Comparison of ENCODE assay signal across 8 cellular contexts in genomic region chr14:51094282-51094821, GRCh38. TPM values are rescaled to one million over a fixed set of nuclear protein-coding genes. Genes with fewer than 3 reads are reported as not detected.
DNase-seq lines count a peak whose midpoint lies in the region; ATAC-seq and TF ChIP-seq lines count a peak whose summit lies in the region.

No MANE protein-coding gene starts in this region.

- no peaks in the 10 kb centered on the region for H3K27me3 ChIP-seq in CD8-positive, alpha-beta T cell (ENCODE audit: insufficient read depth, low read length)

- peaks cover 5% of the 10 kb centered on the region for H3K36me3 Mint-ChIP-seq in CD8-positive, alpha-beta T cell

- no peaks in the 10 kb centered on the region for H3K9me3 Mint-ChIP-seq in CD8-positive, alpha-beta T cell

- H3K4me1 ChIP-seq in CD8-positive, alpha-beta T cell (ENCODE audit: insufficient read depth, low read length), result peaks cover 17% of the 10 kb centered on the region

- H3K27me3 Mint-ChIP-seq in CD8-positive, alpha-beta T cell (ENCODE audit: low read depth), result peaks cover 3% of the 10 kb centered on the region

- H3K27ac Mint-ChIP-seq in CD8-positive, alpha-beta T cell, result no peak overlapping the region

- H3K36me3 ChIP-seq in CD8-positive, alpha-beta T cell (ENCODE audit: insufficient read depth, low read length), result no peaks in the 10 kb centered on the region

- peak overlapping the region; percentile 72 for H3K4me3 ChIP-seq in CD8-positive, alpha-beta T cell (ENCODE audit: low read depth, low read length)

- H3K4me1 Mint-ChIP-seq in CD8-positive, alpha-beta T cell (ENCODE audit: low read depth), result peaks cover 18% of the 10 kb centered on the region

- H3K9me3 ChIP-seq in CD8-positive, alpha-beta T cell (ENCODE audit: low read length), result no peaks in the 10 kb centered on the region

- CTCF ChIA-PET in CD8-positive, alpha-beta T cell (lab: Charles Lee), result interaction anchor here (1.4 kb wide), 1 partner anchor 145 kb away, joined by 3 read pairs; the partner anchor contains the start of gene TMX1

- no peak for ATAC-seq in CD8-positive, alpha-beta T cell

- intact Hi-C loops in CD8-positive, alpha-beta T cell (cut with DNase I, micrococcal nuclease), result loop anchor here (2.0 to 10.0 kb wide), 8 partner anchors 146 to 894 kb away; partner anchors contain the start of genes RTRAF (in 2 of the 2), FRMD6 (in 1 of the 2), MAP4K5 (in 1 of the 2) and NIN (in 1 of the 2)
- intact Hi-C loops in posterior cingulate gyrus (cut with DNase I), result loop anchor here (2.0 to 5.0 kb wide), 4 partner anchors 70 to 142 kb away; no protein-coding TSS in a partner anchor

- DNase-seq in CD8-positive, alpha-beta T cell, result peak in 4 of 7 experiments; percentile 13 to 55 (median 16)
- DNase-seq in HK-2 (ENCODE audit: unreplicated experiment) (peak; percentile 35), activated T-cell treated with anti-CD3 and anti-CD28 coated beads for 4 hours (peak; percentile 6), globus pallidus (ENCODE audit: low spot score) (peak; percentile 40), posterior cingulate gyrus (peak in 8 of 10 donors; percentile 19 to 84 (median 42)), CD1c-positive myeloid dendritic cell (ENCODE audit: extremely low spot score) (no peak), A172 (ENCODE audit: low spot score) (no peak), retina (no peak)

- POLR2A ChIA-PET in CD8-positive, alpha-beta T cell (lab: Charles Lee), result interaction anchor here (0.7 to 2.1 kb wide), 3 partner anchors 10 to 70 kb away, joined by 3 to 18 read pairs (median 11); no protein-coding TSS in a partner anchor

- no peak overlapping the region for H3K27ac ChIP-seq in CD8-positive, alpha-beta T cell (ENCODE audit: low read depth, low read length)

- TF ChIP-seq CTCF in CD8-positive, alpha-beta T cell (IDR thresholded peaks at IDR 0.05), result no peak

- H3K4me3 Mint-ChIP-seq in CD8-positive, alpha-beta T cell, result peak overlapping the region; percentile 93

RNA-seq across cellular contexts. Expression of gene TRIM9, which starts 0.6 kb away (rescaled TPM):
- total RNA-seq in CD8-positive, alpha-beta T cell, result under 1 TPM; 0.57 to 0.64 TPM
- 0.02 and 0.34 TPM in 2 replicates for total RNA-seq in A172 (2014; rRNA removed; shearing (Covaris generic))

Comparison
In these comparisons a context has a peak if more than half of its experiments do, and no peak if none do; other contexts are left out.
1. DNase-seq: peak in CD8-positive, alpha-beta T cell (4 of 7), HK-2 (single experiment), activated T-cell treated with anti-CD3 and anti-CD28 coated beads for 4 hours (single experiment), globus pallidus (single experiment) and posterior cingulate gyrus (8 of 10); none in CD1c-positive myeloid dendritic cell (single experiment), A172 (single experiment) and retina (single experiment).